In the genomic region with DNA sequence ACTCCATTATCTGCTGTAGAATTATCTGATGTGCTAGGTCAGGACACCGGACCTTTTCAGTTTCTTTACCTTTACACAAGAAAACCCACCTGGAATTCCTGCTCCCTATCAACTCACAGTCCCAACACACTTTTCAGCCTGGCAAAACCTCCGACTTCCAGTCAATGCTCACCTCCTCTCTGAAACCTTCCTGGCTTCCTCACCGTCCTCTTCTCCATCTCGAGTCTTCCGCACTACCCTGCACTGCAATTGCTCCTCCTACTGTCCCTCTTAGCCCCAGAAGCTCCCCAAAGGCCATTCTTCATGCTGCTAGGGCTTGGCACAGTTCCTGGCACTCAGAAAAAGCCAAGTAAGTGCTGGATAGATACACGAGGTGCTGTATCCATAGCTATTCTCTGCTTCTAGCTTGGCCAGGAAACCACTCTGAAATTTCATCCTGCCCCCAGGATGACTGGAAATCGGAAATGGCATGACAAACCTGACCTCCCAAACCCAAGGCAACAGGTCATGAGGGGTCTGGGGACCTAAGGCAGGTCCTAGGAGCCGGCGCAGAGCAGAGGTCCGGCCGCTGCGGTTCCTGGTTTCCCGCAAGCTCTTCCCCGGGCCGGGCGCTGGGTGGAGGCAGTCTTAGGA, we compare ENCODE assay signal across 13 cellular contexts. TPM values are rescaled to one million over a fixed set of nuclear protein-coding genes. Genes with fewer than 3 reads are reported as not detected.
A peak's percentile ranks its signal among the peaks of the same experiment; 100 is the strongest.
DNase-seq lines count a peak whose midpoint lies in the region; FAIRE-seq and TF ChIP-seq lines count a peak whose summit lies in the region.
"Had no signal": no experiment of that assay in that cellular context is flagged by ENCODE, and none has a peak within 500 bp of the region (broad histone marks: within the 10 kb centered on the region; RNA-seq: fewer than 3 reads in every experiment).

No MANE protein-coding gene starts in this region.

- no peak overlapping the region for H3K9ac ChIP-seq in adipocyte (ENCODE audit: low read length)

- peaks cover 18% of the 10 kb centered on the region for H3K27me3 ChIP-seq in cardiac muscle cell
- peaks cover 13 to 21% of the 10 kb centered on the region in 2 donors for H3K27me3 ChIP-seq in right atrium auricular region
- H3K27me3 ChIP-seq in adipocyte (replicated peaks; ENCODE audit: control insufficient read depth, insufficient read depth, low read length), result peaks cover 62% of the 10 kb centered on the region
- H3K27me3 ChIP-seq in kidney epithelial cell (ENCODE audit: control insufficient read depth, insufficient read depth, low read length), result peaks cover 48% of the 10 kb centered on the region
- peaks cover 30% of the 10 kb centered on the region for H3K27me3 ChIP-seq in thymus (ENCODE audit: control insufficient read depth, insufficient read depth)

- WGBS in thymus, result 20% methylated on average over 16 of the region's 16 CpGs

- no peak for FAIRE-seq in D721Med (lab: Jason Lieb, UNC)

- H3K36me3 ChIP-seq in cardiac muscle cell (no peaks in the 10 kb centered on the region), right atrium auricular region (no peaks in the 10 kb centered on the region), adipocyte (ENCODE audit: control insufficient read depth, insufficient read depth, low read length, severe bottlenecking) (no peaks in the 10 kb centered on the region), kidney epithelial cell (ENCODE audit: control insufficient read depth, insufficient read depth, low read length) (no peaks in the 10 kb centered on the region), thymus (ENCODE audit: control insufficient read depth, insufficient read depth) (no peaks in the 10 kb centered on the region)
- H3K36me3 ChIP-seq: adrenal gland, thyroid gland had no signal

- H3K4me3 ChIP-seq in cardiac muscle cell (peak overlapping the region; percentile 50), right atrium auricular region (peak overlapping the region in 1 of 2 donors; percentile 41), adipocyte (ENCODE audit: low read length) (peak overlapping the region; percentile 32), kidney epithelial cell (ENCODE audit: low read depth, low read length) (peak overlapping the region; percentile 15), thymus (ENCODE audit: low read length) (peak overlapping the region; percentile 34)

- DNase-seq in cardiac muscle cell (ENCODE audit: low read depth in 1 of 2, low spot score in 1 of 2), result no peak
- no peak for DNase-seq in right atrium auricular region (ENCODE audit: low spot score)
- DNase-seq in adipocyte (ENCODE audit: low read depth), result no peak
- no peak for DNase-seq in kidney epithelial cell (ENCODE audit: low read depth)
- DNase-seq in D721Med (ENCODE audit: insufficient read length, low spot score), result no peak
- DNase-seq in 8988T, result no peak
- DNase-seq in NCI-H526 treated with DMSO at 0.1 percent for 48 hours (lab: John Stamatoyannopoulos, UW), result no peak
- DNase-seq: DND-41, SIG-M5 had no signal

- H3K9me3 ChIP-seq in cardiac muscle cell (ENCODE audit: low read depth) (no peaks in the 10 kb centered on the region), right atrium auricular region (peaks cover 0 to 5% of the 10 kb centered on the region in 2 donors), adipocyte (ENCODE audit: control insufficient read depth, low read length) (no peaks in the 10 kb centered on the region), thymus (ENCODE audit: control insufficient read depth) (no peaks in the 10 kb centered on the region)
- H3K9me3 ChIP-seq: adrenal gland, thyroid gland had no signal

- TF ChIP-seq CTCF in cardiac muscle cell (IDR thresholded peaks at IDR 0.05; ENCODE audit: low read depth, low read length) (no peak), right atrium auricular region (IDR thresholded peaks at IDR 0.05) (no peak), kidney epithelial cell (IDR thresholded peaks at IDR 0.05; ENCODE audit: insufficient read depth, low read length, poor library complexity, severe bottlenecking) (no peak), D721Med (IDR thresholded peaks at IDR 0.05; ENCODE audit: insufficient read depth, missing control alignments) (no peak)

- H3K4me1 ChIP-seq in cardiac muscle cell (ENCODE audit: low read depth) (no peaks in the 10 kb centered on the region), right atrium auricular region (peaks cover 0 to 7% of the 10 kb centered on the region in 2 donors), adipocyte (ENCODE audit: control insufficient read depth, insufficient read depth, low read length) (no peaks in the 10 kb centered on the region), thymus (ENCODE audit: control insufficient read depth, insufficient read depth, low read length) (peaks cover 5% of the 10 kb centered on the region)
- H3K4me1 ChIP-seq: adrenal gland had no signal

- H3K27ac ChIP-seq in cardiac muscle cell (no peak overlapping the region), right atrium auricular region (no peak overlapping the region), thymus (ENCODE audit: low read depth) (no peak overlapping the region)
- H3K27ac ChIP-seq: adrenal gland, thyroid gland had no signal

RNA-seq across cellular contexts. Expression of gene SYN3, which starts 0.7 kb away (rescaled TPM):
- 0.11 and 3.1 TPM in 2 replicates for total RNA-seq in cardiac muscle cell
- 0.82 and 1.6 TPM in 2 replicates for polyA plus RNA-seq in cardiac muscle cell
- total RNA-seq in right atrium auricular region, result under 1 TPM; 0.44 to 0.51 TPM
- 0.07 TPM in 1 of 2 replicates, not detected in the other for total RNA-seq in kidney epithelial cell
- polyA plus RNA-seq in thymus, result 0.09 TPM
- polyA plus RNA-seq: AG04450 had no signal
